9 cellular contexts compared by ENCODE assay signal in the genomic region with DNA sequence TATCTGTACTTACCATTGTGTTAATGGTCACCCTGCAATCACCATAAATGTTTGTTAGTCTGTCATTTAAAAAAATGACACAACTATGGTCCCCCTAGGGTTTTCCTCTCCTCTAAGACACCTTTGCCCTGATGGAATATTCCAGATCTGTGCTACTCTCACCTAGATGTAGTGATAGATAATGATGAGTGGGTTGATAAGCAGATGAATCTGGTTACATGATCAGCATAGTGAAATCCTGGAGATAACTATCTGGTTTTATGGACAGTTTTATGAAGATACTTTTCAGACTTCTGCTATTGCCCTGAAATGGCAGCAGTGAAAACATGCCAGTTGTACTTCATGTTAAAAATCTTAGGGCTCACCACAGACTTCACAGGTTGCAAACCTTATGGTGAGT.
"Had no signal": no experiment of that assay in that cellular context is flagged by ENCODE, and none has a peak within 500 bp of the region (broad histone marks: within the 10 kb centered on the region; RNA-seq: fewer than 3 reads in every experiment).

No MANE protein-coding gene starts in this region.

- H3K4me1 Mint-ChIP-seq: GM23338, H9 had no signal

- DNase-seq: GM23248, GOT3, H7, H9, HCEC 1CT, HFFc6 had no signal

- H3K27ac ChIP-seq: GM23248 had no signal

- H3K4me3 Mint-ChIP-seq: GM23338, H9, HFFc6 had no signal

- H3K9me3 Mint-ChIP-seq: GM23338, H9 had no signal

- H3K9me3 ChIP-seq: HAP-1 had no signal

- ATAC-seq: GM23338, HCT116 had no signal

- H3K27ac Mint-ChIP-seq: GM23338, H9, HFFc6 had no signal
